25 cellular contexts compared by ENCODE assay signal in genomic region chr10:59803714-59804113, GRCh38. TPM values are rescaled to one million over a fixed set of nuclear protein-coding genes. Genes with fewer than 3 reads are reported as not detected.
DNase-seq lines count a peak whose midpoint lies in the region; ATAC-seq lines count a peak whose summit lies in the region.
"Had no signal": no experiment of that assay in that cellular context is flagged by ENCODE, and none has a peak within 500 bp of the region (broad histone marks: within the 10 kb centered on the region; RNA-seq: fewer than 3 reads in every experiment).

No MANE protein-coding gene starts in this region.

- H3K36me3 Mint-ChIP-seq in naive thymus-derived CD4-positive, alpha-beta T cell, result peaks cover 15 to 80% (median 63%) of the 10 kb centered on the region in 5 donors

- ATAC-seq in naive thymus-derived CD4-positive, alpha-beta T cell, result peak; percentile 51
- no peak for ATAC-seq in GM21381 (IDR thresholded peaks at IDR 0.05; ENCODE audit: unreplicated experiment)
- ATAC-seq: natural killer cell had no signal

- 0 out of 2 replicates have a peak overlapping the region, but pooled peaks have one; percentile 4 for H3K27ac ChIP-seq in BLaER1
- H3K27ac ChIP-seq in naive thymus-derived CD4-positive, alpha-beta T cell (ENCODE audit: low read depth, low read length), result no peak overlapping the region
- H3K27ac ChIP-seq: coronary artery, Peyer's patch, psoas muscle, transverse colon had no signal

- H3K27me3 Mint-ChIP-seq in naive thymus-derived CD4-positive, alpha-beta T cell, result no peaks in the 10 kb centered on the region
- H3K27me3 Mint-ChIP-seq: activated CD4-positive, alpha-beta T cell treated with anti-CD3 and anti-CD28 coated beads, Interleukin-2, amount 10 ng/mL, durations not matched to agents 7 days and 5 days had no signal

- peak overlapping the region in 3 of 9 donors; percentile 12 to 69 (median 28) for H3K27ac Mint-ChIP-seq in naive thymus-derived CD4-positive, alpha-beta T cell
- H3K27ac Mint-ChIP-seq: activated CD4-positive, alpha-beta T cell treated with anti-CD3 and anti-CD28 coated beads, Interleukin-2, amount 10 ng/mL, durations not matched to agents 7 days and 5 days had no signal

- no peaks in the 10 kb centered on the region for H3K27me3 ChIP-seq in BLaER1
- H3K27me3 ChIP-seq in naive thymus-derived CD4-positive, alpha-beta T cell (ENCODE audit: control insufficient read depth in 2 of 2, insufficient read depth in 2 of 2, low read length in 2 of 2), result no peaks in the 10 kb centered on the region
- H3K27me3 ChIP-seq: Peyer's patch, transverse colon had no signal

- no peak overlapping the region for H3K4me3 Mint-ChIP-seq in naive thymus-derived CD4-positive, alpha-beta T cell
- H3K4me3 Mint-ChIP-seq: activated CD4-positive, alpha-beta T cell treated with anti-CD3 and anti-CD28 coated beads, Interleukin-2, amount 10 ng/mL, durations not matched to agents 7 days and 5 days; natural killer cell had no signal

- no peak overlapping the region for H3K4me2 ChIP-seq in BLaER1

- no peaks in the 10 kb centered on the region for H3K9me3 ChIP-seq in BLaER1
- no peaks in the 10 kb centered on the region for H3K9me3 ChIP-seq in naive thymus-derived CD4-positive, alpha-beta T cell (ENCODE audit: control insufficient read depth in 2 of 3, low read length in 3 of 3)
- H3K9me3 ChIP-seq: Peyer's patch, psoas muscle, transverse colon had no signal

- H3K36me3 ChIP-seq in BLaER1, result peaks cover 88% of the 10 kb centered on the region
- H3K36me3 ChIP-seq in naive thymus-derived CD4-positive, alpha-beta T cell (ENCODE audit: control insufficient read depth in 2 of 3, insufficient read depth in 3 of 3, low read length in 3 of 3), result peaks cover 3 to 66% (median 22%) of the 10 kb centered on the region in 3 experiments

- H3K4me1 ChIP-seq in BLaER1, result peaks cover 15% of the 10 kb centered on the region
- no peaks in the 10 kb centered on the region for H3K4me1 ChIP-seq in naive thymus-derived CD4-positive, alpha-beta T cell (ENCODE audit: control insufficient read depth in 2 of 2, insufficient read depth in 2 of 2, low read length in 2 of 2)
- H3K4me1 ChIP-seq: Peyer's patch, transverse colon had no signal

- no peak overlapping the region for H3K4me3 ChIP-seq in BLaER1
- H3K4me3 ChIP-seq in naive thymus-derived CD4-positive, alpha-beta T cell (ENCODE audit: low read length), result no peak overlapping the region
- H3K4me3 ChIP-seq: coronary artery, Peyer's patch, psoas muscle, transverse colon had no signal

- CTCF ChIA-PET in naive thymus-derived CD4-positive, alpha-beta T cell (lab: Charles Lee), result interaction anchor here (1.0 kb wide), 1 partner anchor 12 kb away, joined by 5 read pairs; no protein-coding TSS in a partner anchor

- DNase-seq in Kasumi-1 (lab: John Stamatoyannopoulos, UW) (peak; percentile 70 to 73), UCSD-AML1 (lab: John Stamatoyannopoulos, UW; ENCODE audit: unreplicated experiment) (peak; percentile 37), NCI-H1694 (lab: John Stamatoyannopoulos, UW) (no peak), ureter (ENCODE audit: low spot score) (no peak), kidney tubule cell (ENCODE audit: low spot score) (no peak)
- no peak for DNase-seq in naive thymus-derived CD4-positive, alpha-beta T cell
- DNase-seq: activated CD4-positive, alpha-beta T cell treated with anti-CD3 and anti-CD28 coated beads, Interleukin-2, amount 10 ng/mL, durations not matched to agents 7 days and 5 days; DMS79; H7; hippocampal formation; IMR-90; mammary epithelial cell; natural killer cell; NCI-H1048; NCI-H69; Peyer's patch; psoas muscle; T1000; transverse colon had no signal

- peaks cover 6% of the 10 kb centered on the region; the same call in 1 of the 2 replicates for H4K20me1 ChIP-seq in BLaER1

- H3K4me1 Mint-ChIP-seq in naive thymus-derived CD4-positive, alpha-beta T cell, result peaks cover 0 to 5% (median 0%) of the 10 kb centered on the region in 7 donors
- H3K4me1 Mint-ChIP-seq: activated CD4-positive, alpha-beta T cell treated with anti-CD3 and anti-CD28 coated beads, Interleukin-2, amount 10 ng/mL, durations not matched to agents 7 days and 5 days had no signal

- no peak overlapping the region for H3K9ac ChIP-seq in BLaER1

- POLR2A ChIA-PET in naive thymus-derived CD4-positive, alpha-beta T cell (lab: Charles Lee), result no interaction called here

- no peaks in the 10 kb centered on the region for H3K9me3 Mint-ChIP-seq in naive thymus-derived CD4-positive, alpha-beta T cell
- H3K9me3 Mint-ChIP-seq: activated CD4-positive, alpha-beta T cell treated with anti-CD3 and anti-CD28 coated beads, Interleukin-2, amount 10 ng/mL, durations not matched to agents 7 days and 5 days; natural killer cell had no signal

- intact Hi-C loops in naive thymus-derived CD4-positive, alpha-beta T cell (cut with micrococcal nuclease), result loop anchor here (10.0 kb wide), 2 partner anchors 849 to 1019 kb away; no protein-coding TSS in a partner anchor

RNA-seq across cellular contexts. Expression of gene MRLN, which starts 50.5 kb away (rescaled TPM):
- not detected for total RNA-seq in naive thymus-derived CD4-positive, alpha-beta T cell
- not detected for polyA plus RNA-seq in naive thymus-derived CD4-positive, alpha-beta T cell
- not detected for total RNA-seq in ureter
- total RNA-seq: activated CD4-positive, alpha-beta T cell treated with anti-CD3 and anti-CD28 coated beads, Interleukin-2, amount 10 ng/mL, durations not matched to agents 7 days and 5 days; fibroblast of villous mesenchyme; H7; IMR-90; mammary epithelial cell; natural killer cell; Peyer's patch; SK-MEL-5; transverse colon had no signal
- polyA plus RNA-seq: IMR-90, keratinocyte, mammary epithelial cell had no signal

Comparison
In these comparisons a context has a peak if more than half of its experiments do, and no peak if none do; other contexts are left out.
1. DNase-seq: peak in Kasumi-1 (2 of 2) and UCSD-AML1 (single experiment); none in naive thymus-derived CD4-positive, alpha-beta T cell (0 of 9), NCI-H1694 (single experiment), ureter (single experiment) and kidney tubule cell (single experiment).